Comparison of ENCODE assay signal across 1 cellular context in genomic region chr1:61255324-61255703, GRCh38.
TF ChIP-seq lines count a peak whose summit lies in the region.

No MANE protein-coding gene starts in this region.

TF ChIP-seq in K562, 482 proteins besides CTCF, POLR2A, EP300 and RAD21 (continued from another document):
- TF ChIP-seq RNF219 (CRISPR knock-in tag; IDR thresholded peaks at IDR 0.05) (no peak), BRCA1 (IDR thresholded peaks at IDR 0.05) (no peak), BRCA1 (CRISPR knock-in tag; IDR thresholded peaks at IDR 0.05) (no peak), USF1 (CRISPR knock-in tag; IDR thresholded peaks at IDR 0.05) (no peak), CEBPZ (IDR thresholded peaks at IDR 0.05; ENCODE audit: borderline replicate concordance, low read depth, low read length) (no peak), NCOA1 (IDR thresholded peaks at IDR 0.05; ENCODE audit: low read depth) (no peak), ZNF668 (CRISPR knock-in tag; IDR thresholded peaks at IDR 0.05) (no peak), KDM2B (CRISPR knock-in tag; IDR thresholded peaks at IDR 0.05) (no peak), KLF16 (IDR thresholded peaks at IDR 0.05) (no peak), ZNF354B (CRISPR knock-in tag; IDR thresholded peaks at IDR 0.05) (no peak), ARHGAP35 (IDR thresholded peaks at IDR 0.05; ENCODE audit: partially characterized antibody) (no peak)
